ENCODE assay signal across 1 cellular context in genomic region chr22:35425971-35426800, GRCh38.
TF ChIP-seq lines count a peak whose summit lies in the region.

No MANE protein-coding gene starts in this region.

TF ChIP-seq in HEK293, 187 proteins besides CTCF, POLR2A, EP300 and RAD21 (continued from another document):
- TF ChIP-seq ZBTB6 (tag by site-specific recombination; IDR thresholded peaks at IDR 0.05) = no peak
- no peak for TF ChIP-seq ZNF48 (tag by site-specific recombination; IDR thresholded peaks at IDR 0.05)
- TF ChIP-seq ZBTB17 (tag by site-specific recombination; IDR thresholded peaks at IDR 0.05) = no peak
- TF ChIP-seq OSR2 (tag by site-specific recombination; IDR thresholded peaks at IDR 0.05) = no peak
- 0 out of 2 replicates have a peak, but pooled peaks have one; percentile 43 for TF ChIP-seq PATZ1 (tag by site-specific recombination; IDR thresholded peaks at IDR 0.05)
- TF ChIP-seq ZBTB48 (tag by site-specific recombination; IDR thresholded peaks at IDR 0.05) = no peak
- TF ChIP-seq SALL2 (tag by site-specific recombination; IDR thresholded peaks at IDR 0.05; ENCODE audit: borderline replicate concordance) = no peak
- no peak for TF ChIP-seq ZNF366 (tag by site-specific recombination; conservative IDR thresholded peaks at IDR 0.05)
- TF ChIP-seq GLIS2 (tag by site-specific recombination; IDR thresholded peaks at IDR 0.05) = peak; percentile 37; the same call in 1 of the 2 replicates
- no peak for TF ChIP-seq ZNF391 (tag by site-specific recombination; IDR thresholded peaks at IDR 0.05; ENCODE audit: borderline replicate concordance, low read depth)
- no peak for TF ChIP-seq ZNF175 (tag by site-specific recombination; IDR thresholded peaks at IDR 0.05)
- no peak for TF ChIP-seq ZNF521 (tag by site-specific recombination; IDR thresholded peaks at IDR 0.05)
- TF ChIP-seq ZBTB7A (tag by site-specific recombination; IDR thresholded peaks at IDR 0.05; ENCODE audit: low read depth) = no peak
- TF ChIP-seq BCL11A (tag by site-specific recombination; IDR thresholded peaks at IDR 0.05; ENCODE audit: low read depth) = no peak
- peak; percentile 86 for TF ChIP-seq ZNF341 (tag by site-specific recombination; IDR thresholded peaks at IDR 0.05; ENCODE audit: low read depth)
- peak; percentile 79 for TF ChIP-seq ZIC2 (tag by site-specific recombination; IDR thresholded peaks at IDR 0.05)
- no peak for TF ChIP-seq ZNF830 (tag by site-specific recombination; IDR thresholded peaks at IDR 0.05; ENCODE audit: low read depth)
- no peak for TF ChIP-seq HIC1 (tag by site-specific recombination; IDR thresholded peaks at IDR 0.05)
- TF ChIP-seq ZNF404 (tag by site-specific recombination; IDR thresholded peaks at IDR 0.05) = no peak
- TF ChIP-seq ZNF157 (tag by site-specific recombination; IDR thresholded peaks at IDR 0.05) = no peak
- no peak for TF ChIP-seq ZNF660 (tag by site-specific recombination; IDR thresholded peaks at IDR 0.05)
- TF ChIP-seq ZNF311 (tag by site-specific recombination; IDR thresholded peaks at IDR 0.05; ENCODE audit: borderline replicate concordance) = no peak
- TF ChIP-seq HOXC10 (CRISPR knock-in tag; IDR thresholded peaks at IDR 0.05) = no peak
- TF ChIP-seq ZBTB8A (tag by site-specific recombination; IDR thresholded peaks at IDR 0.05) = no peak
- TF ChIP-seq ZNF529 (tag by site-specific recombination; IDR thresholded peaks at IDR 0.05; ENCODE audit: insufficient replicate concordance) = no peak
TF ChIP-seq in HEK293: peak in this region for 5.
